21 cellular contexts compared by ENCODE assay signal in the genomic region with DNA sequence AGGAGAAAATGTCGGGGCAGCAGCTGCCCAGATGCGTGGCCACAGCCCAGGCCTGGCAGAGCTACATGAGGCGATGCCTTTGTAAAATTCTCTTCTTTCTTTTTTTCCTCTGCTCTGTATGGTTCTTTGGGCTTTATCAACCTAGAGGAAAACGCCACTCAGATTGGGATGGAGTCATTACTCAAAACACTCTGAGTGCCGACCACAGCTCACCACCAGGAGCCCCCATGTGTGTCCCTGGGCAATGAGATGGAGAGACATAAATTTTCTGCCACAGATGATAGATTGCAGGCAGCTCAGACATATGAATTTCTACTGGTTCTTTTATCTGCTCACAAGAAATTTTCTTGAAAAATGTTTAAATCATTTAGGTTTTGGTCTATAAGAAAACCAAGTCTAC. TPM values are rescaled to one million over a fixed set of nuclear protein-coding genes. Genes with fewer than 3 reads are reported as not detected.
"Had no signal": no experiment of that assay in that cellular context is flagged by ENCODE, and none has a peak within 500 bp of the region (broad histone marks: within the 10 kb centered on the region; RNA-seq: fewer than 3 reads in every experiment).

No MANE protein-coding gene starts in this region.

- H3K27ac Mint-ChIP-seq: activated B cell treated with CpG ODN at 0.5 μM for 24 hours; activated CD4-positive, alpha-beta T cell treated with anti-CD3 and anti-CD28 coated beads for 36 hours; activated naive CD4-positive, alpha-beta T cell treated with anti-CD3 and anti-CD28 coated beads, Interleukin-2, amount 50 U/mL, for 72 hours; naive thymus-derived CD4-positive, alpha-beta T cell; neural progenitor cell; T-helper 17 cell had no signal

- H3K27me3 ChIP-seq: foreskin keratinocyte, left lung, neural progenitor cell, sigmoid colon, tibial artery had no signal

- H3K36me3 ChIP-seq: left lung, neural progenitor cell, sigmoid colon, tibial artery had no signal

- H3K9me3 Mint-ChIP-seq: activated B cell treated with CpG ODN at 0.5 μM for 24 hours; activated naive CD4-positive, alpha-beta T cell treated with anti-CD3 and anti-CD28 coated beads, Interleukin-2, amount 50 U/mL, for 72 hours; brain; neural progenitor cell had no signal

- H3K4me1 Mint-ChIP-seq: activated B cell treated with CpG ODN at 0.5 μM for 24 hours, brain, immature natural killer cell, T-helper 17 cell had no signal

- H3K4me1 ChIP-seq: foreskin keratinocyte, left lung, sigmoid colon, tibial artery had no signal

- H2AFZ ChIP-seq: neural progenitor cell had no signal

- H3K27ac ChIP-seq: foreskin keratinocyte, left lung, neural progenitor cell, sigmoid colon, tibial artery had no signal

- H3K4me2 ChIP-seq: neural progenitor cell had no signal

- ATAC-seq: activated CD4-positive, alpha-beta T cell treated with anti-CD3 and anti-CD28 coated beads for 36 hours; activated naive CD4-positive, alpha-beta T cell treated with anti-CD3 and anti-CD28 coated beads, Interleukin-2, amount 50 U/mL, for 72 hours; foreskin keratinocyte; left lung; naive thymus-derived CD4-positive, alpha-beta T cell; stimulated activated naive CD8-positive, alpha-beta T cell treated with anti-CD3 and anti-CD28 coated beads, Interleukin-15, Interleukin-2, amounts not matched to agents 100 U/mL and 50 U/mL, for 24 hours; T-helper 17 cell had no signal

- H3K9me3 ChIP-seq: left lung, sigmoid colon, tibial artery had no signal

- H3K4me3 ChIP-seq: left lung, lung, neural progenitor cell, sigmoid colon, tibial artery had no signal

- H3K36me3 Mint-ChIP-seq: activated naive CD4-positive, alpha-beta T cell treated with anti-CD3 and anti-CD28 coated beads, Interleukin-2, amount 50 U/mL, for 72 hours; immature natural killer cell; naive thymus-derived CD4-positive, alpha-beta T cell had no signal

- H3K4me3 Mint-ChIP-seq: activated B cell treated with CpG ODN at 0.5 μM for 24 hours; activated CD4-positive, alpha-beta T cell treated with anti-CD3 and anti-CD28 coated beads for 36 hours; brain; immature natural killer cell; naive thymus-derived CD4-positive, alpha-beta T cell; neural progenitor cell; T-helper 17 cell had no signal

- DNase-seq: activated B cell treated with CpG ODN at 0.5 μM for 24 hours; activated CD4-positive, alpha-beta T cell treated with anti-CD3 and anti-CD28 coated beads for 36 hours; activated CD4-positive, alpha-beta T cell treated with anti-CD3 and anti-CD28 coated beads, Interleukin-2, amount 50 U/mL, for 4 hours; activated gamma-delta T cell treated with Interleukin-2 at 50 U/mL for 16 hours; activated T-cell treated with anti-CD3 and anti-CD28 coated beads, Interleukin-2, amount 50 U/mL, for 1 hour; caudate nucleus; dermis blood vessel endothelial cell; effector CD8-positive, alpha-beta T cell; foreskin keratinocyte; immature natural killer cell; left lung; naive thymus-derived CD4-positive, alpha-beta T cell; sigmoid colon; stimulated activated CD4-positive, alpha-beta T cell treated with anti-CD3 and anti-CD28 coated beads, Interleukin-2, amount 100 ng/mL, for 48 hours; stimulated activated naive CD8-positive, alpha-beta T cell treated with anti-CD3 and anti-CD28 coated beads, Interleukin-15, Interleukin-2, amounts not matched to agents 100 U/mL and 50 U/mL, for 24 hours; T-helper 17 cell; tibial artery had no signal

- H3K9ac ChIP-seq: neural progenitor cell had no signal

RNA-seq across cellular contexts. Expression of a gene that starts 56.0 kb away (rescaled TPM):
- total RNA-seq: activated B cell treated with CpG ODN at 0.5 μM for 24 hours; activated CD4-positive, alpha-beta T cell treated with anti-CD3 and anti-CD28 coated beads for 36 hours had no signal
